In genomic region chr22:41810022-41810421, GRCh38 we compare ENCODE assay signal across 20 cellular contexts. TPM values are rescaled to one million over a fixed set of nuclear protein-coding genes. Genes with fewer than 3 reads are reported as not detected.
DNase-seq lines count a peak whose midpoint lies in the region; ATAC-seq and TF ChIP-seq lines count a peak whose summit lies in the region.
"Had no signal": no experiment of that assay in that cellular context is flagged by ENCODE, and none has a peak within 500 bp of the region (broad histone marks: within the 10 kb centered on the region; RNA-seq: fewer than 3 reads in every experiment).

No MANE protein-coding gene starts in this region.

- H3K27me3 Mint-ChIP-seq in endothelial cell (ENCODE audit: unreplicated experiment) (no peaks in the 10 kb centered on the region), nephron progenitor cell (ENCODE audit: low read depth, poor library complexity) (peaks cover 3% of the 10 kb centered on the region), immature natural killer cell (ENCODE audit: low read depth in 3 of 3) (no peaks in the 10 kb centered on the region)
- H3K27me3 Mint-ChIP-seq: B cell; CD4-positive, CD25-positive, alpha-beta regulatory T cell; CD8-positive, alpha-beta memory T cell had no signal

- peaks cover 0 to 51% of the 10 kb centered on the region in 2 experiments for H3K36me3 ChIP-seq in HEK293 (ENCODE audit: control insufficient read depth in 2 of 2, insufficient read depth in 1 of 2, low read length in 2 of 2)
- peaks cover 5% of the 10 kb centered on the region for H3K36me3 ChIP-seq in osteoblast (ENCODE audit: insufficient read depth, low read length)

- H3K4me2 ChIP-seq in osteoblast (ENCODE audit: insufficient read depth, low read length), result no peak overlapping the region
- H3K4me2 ChIP-seq: BLaER1, GM23338 had no signal

- no peak for TF ChIP-seq CTCF in HEK293 (tag by site-specific recombination; IDR thresholded peaks at IDR 0.05)
- no peak for TF ChIP-seq CTCF in endothelial cell (IDR thresholded peaks at IDR 0.05; ENCODE audit: unreplicated experiment)
- no peak for TF ChIP-seq CTCF in nephron progenitor cell (IDR thresholded peaks at IDR 0.05)
- TF ChIP-seq CTCF in osteoblast (IDR thresholded peaks at IDR 0.05; ENCODE audit: extremely low read depth, low read depth, low read length), result no peak

- ATAC-seq in HG03460 (IDR thresholded peaks at IDR 0.05; ENCODE audit: unreplicated experiment), result no peak
- ATAC-seq: GM23338, HCT116 had no signal

- no peaks in the 10 kb centered on the region for H3K27me3 ChIP-seq in osteoblast (ENCODE audit: insufficient read depth, low read length)
- H3K27me3 ChIP-seq: BLaER1 had no signal

- H3K27ac Mint-ChIP-seq in endothelial cell (ENCODE audit: unreplicated experiment) (peak overlapping the region; percentile 37), nephron progenitor cell (peak overlapping the region; percentile 71), immature natural killer cell (no peak overlapping the region)
- H3K27ac Mint-ChIP-seq: B cell, GM23338, HFFc6 had no signal

- DNase-seq in D341Med (ENCODE audit: low spot score) (peak; percentile 29), endothelial cell (ENCODE audit: low spot score) (no peak), nephron progenitor cell (no peak), immature natural killer cell (no peak), foreskin melanocyte (no peak), osteoblast (ENCODE audit: insufficient read length, low spot score, missing footprints) (no peak)
- DNase-seq: CD4-positive, CD25-positive, alpha-beta regulatory T cell; CD8-positive, alpha-beta memory T cell; DMS53; DMS79 treated with DMSO at 0.1 percent for 48 hours; GF-D8; H9; HFFc6 had no signal

- no peaks in the 10 kb centered on the region for H3K79me2 ChIP-seq in osteoblast (ENCODE audit: insufficient read depth, low read length)

- H3K9me3 ChIP-seq in HEK293 (ENCODE audit: control insufficient read depth, insufficient read depth, low read depth, low read length), result no peaks in the 10 kb centered on the region
- no peaks in the 10 kb centered on the region for H3K9me3 ChIP-seq in osteoblast (ENCODE audit: low read depth, low read length)
- H3K9me3 ChIP-seq: BLaER1 had no signal

- no peak overlapping the region for H3K27ac ChIP-seq in HEK293 (ENCODE audit: extremely low read depth, low read depth, low read length)
- H3K27ac ChIP-seq in osteoblast (ENCODE audit: low read depth, low read length), result no peak overlapping the region
- H3K27ac ChIP-seq: BLaER1, C4-2B had no signal

- no peak overlapping the region for H3K4me3 Mint-ChIP-seq in endothelial cell (ENCODE audit: unreplicated experiment)
- H3K4me3 Mint-ChIP-seq in nephron progenitor cell, result no peak overlapping the region
- H3K4me3 Mint-ChIP-seq in immature natural killer cell, result no peak overlapping the region
- H3K4me3 Mint-ChIP-seq: B cell; CD4-positive, CD25-positive, alpha-beta regulatory T cell; CD8-positive, alpha-beta memory T cell; GM23338; H9; HFFc6 had no signal

- H3K4me1 Mint-ChIP-seq in endothelial cell (ENCODE audit: unreplicated experiment) (no peaks in the 10 kb centered on the region), nephron progenitor cell (peaks cover 14% of the 10 kb centered on the region), immature natural killer cell (peaks cover 0 to 2% of the 10 kb centered on the region in 2 donors)
- H3K4me1 Mint-ChIP-seq: B cell, GM23338 had no signal

- H3K4me1 ChIP-seq in HEK293 (ENCODE audit: control insufficient read depth, insufficient read depth, low read length) (no peaks in the 10 kb centered on the region), osteoblast (ENCODE audit: insufficient read depth, low read length) (no peaks in the 10 kb centered on the region)

- H3K4me3 ChIP-seq in HEK293 (ENCODE audit: low read depth, low read length) (no peak overlapping the region), osteoblast (ENCODE audit: insufficient read depth, low read length) (no peak overlapping the region)
- H3K4me3 ChIP-seq: BLaER1, GM23338 had no signal

- H3K36me3 Mint-ChIP-seq in endothelial cell (ENCODE audit: low read depth, unreplicated experiment) (no peaks in the 10 kb centered on the region), nephron progenitor cell (ENCODE audit: low read depth) (peaks cover 51% of the 10 kb centered on the region), immature natural killer cell (peaks cover 0 to 16% (median 3%) of the 10 kb centered on the region in 3 donors)

- CTCF ChIA-PET in HEK293 (lab: Yijun Ruan, JAX), result interaction anchor here (2.0 kb wide), 1 partner anchor 113 kb away, joined by 8 read pairs; no protein-coding TSS in a partner anchor

- POLR2A ChIA-PET in HEK293 (lab: Yijun Ruan, JAX), result interaction anchor here (0.6 to 1.2 kb wide), 2 partner anchors 10 to 889 kb away, joined by 3 to 8 read pairs; partner anchors contain the start of gene CCDC134

- H2AFZ ChIP-seq in osteoblast (ENCODE audit: low read length), result no peak overlapping the region
- H2AFZ ChIP-seq: GM23338 had no signal

- H3K9me3 Mint-ChIP-seq in endothelial cell (ENCODE audit: unreplicated experiment) (no peaks in the 10 kb centered on the region), nephron progenitor cell (no peaks in the 10 kb centered on the region), immature natural killer cell (no peaks in the 10 kb centered on the region)
- H3K9me3 Mint-ChIP-seq: CD4-positive, CD25-positive, alpha-beta regulatory T cell; CD8-positive, alpha-beta memory T cell; GM23338; H9; HFFc6 had no signal

- no peaks in the 10 kb centered on the region for H4K20me1 ChIP-seq in osteoblast (ENCODE audit: insufficient read depth, low read length)

TF ChIP-seq in HEK293, 187 proteins besides CTCF, POLR2A, EP300 and RAD21:
- no peak for TF ChIP-seq ZNF19 (tag by site-specific recombination; IDR thresholded peaks at IDR 0.05; ENCODE audit: low read depth)
- no peak for TF ChIP-seq TRIM28 (IDR thresholded peaks at IDR 0.05; ENCODE audit: borderline replicate concordance, low read length)
- TF ChIP-seq PRDM1 (tag by site-specific recombination; IDR thresholded peaks at IDR 0.05), result no peak
- no peak for TF ChIP-seq SCRT2 (tag by site-specific recombination; IDR thresholded peaks at IDR 0.05)
- TF ChIP-seq, protein P1, sequence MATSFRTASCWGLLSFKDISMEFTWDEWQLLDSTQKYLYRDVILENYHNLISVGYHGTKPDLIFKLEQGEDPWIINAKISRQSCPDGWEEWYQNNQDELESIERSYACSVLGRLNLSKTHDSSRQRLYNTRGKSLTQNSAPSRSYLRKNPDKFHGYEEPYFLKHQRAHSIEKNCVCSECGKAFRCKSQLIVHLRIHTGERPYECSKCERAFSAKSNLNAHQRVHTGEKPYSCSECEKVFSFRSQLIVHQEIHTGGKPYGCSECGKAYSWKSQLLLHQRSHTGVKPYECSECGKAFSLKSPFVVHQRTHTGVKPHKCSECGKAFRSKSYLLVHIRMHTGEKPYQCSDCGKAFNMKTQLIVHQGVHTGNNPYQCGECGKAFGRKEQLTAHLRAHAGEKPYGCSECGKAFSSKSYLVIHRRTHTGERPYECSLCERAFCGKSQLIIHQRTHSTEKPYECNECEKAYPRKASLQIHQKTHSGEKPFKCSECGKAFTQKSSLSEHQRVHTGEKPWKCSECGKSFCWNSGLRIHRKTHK (tag by site-specific recombination; IDR thresholded peaks at IDR 0.05), result no peak
- TF ChIP-seq, protein P2, sequence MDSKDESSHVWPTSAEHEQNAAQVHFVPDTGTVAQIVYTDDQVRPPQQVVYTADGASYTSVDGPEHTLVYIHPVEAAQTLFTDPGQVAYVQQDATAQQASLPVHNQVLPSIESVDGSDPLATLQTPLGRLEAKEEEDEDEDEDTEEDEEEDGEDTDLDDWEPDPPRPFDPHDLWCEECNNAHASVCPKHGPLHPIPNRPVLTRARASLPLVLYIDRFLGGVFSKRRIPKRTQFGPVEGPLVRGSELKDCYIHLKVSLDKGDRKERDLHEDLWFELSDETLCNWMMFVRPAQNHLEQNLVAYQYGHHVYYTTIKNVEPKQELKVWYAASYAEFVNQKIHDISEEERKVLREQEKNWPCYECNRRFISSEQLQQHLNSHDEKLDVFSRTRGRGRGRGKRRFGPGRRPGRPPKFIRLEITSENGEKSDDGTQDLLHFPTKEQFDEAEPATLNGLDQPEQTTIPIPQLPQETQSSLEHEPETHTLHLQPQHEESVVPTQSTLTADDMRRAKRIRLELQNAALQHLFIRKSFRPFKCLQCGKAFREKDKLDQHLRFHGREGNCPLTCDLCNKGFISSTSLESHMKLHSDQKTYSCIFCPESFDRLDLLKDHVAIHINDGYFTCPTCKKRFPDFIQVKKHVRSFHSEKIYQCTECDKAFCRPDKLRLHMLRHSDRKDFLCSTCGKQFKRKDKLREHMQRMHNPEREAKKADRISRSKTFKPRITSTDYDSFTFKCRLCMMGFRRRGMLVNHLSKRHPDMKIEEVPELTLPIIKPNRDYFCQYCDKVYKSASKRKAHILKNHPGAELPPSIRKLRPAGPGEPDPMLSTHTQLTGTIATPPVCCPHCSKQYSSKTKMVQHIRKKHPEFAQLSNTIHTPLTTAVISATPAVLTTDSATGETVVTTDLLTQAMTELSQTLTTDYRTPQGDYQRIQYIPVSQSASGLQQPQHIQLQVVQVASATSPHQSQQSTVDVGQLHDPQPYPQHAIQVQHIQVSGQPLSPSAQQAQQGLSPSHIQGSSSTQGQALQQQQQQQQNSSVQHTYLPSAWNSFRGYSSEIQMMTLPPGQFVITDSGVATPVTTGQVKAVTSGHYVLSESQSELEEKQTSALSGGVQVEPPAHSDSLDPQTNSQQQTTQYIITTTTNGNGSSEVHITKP (tag by site-specific recombination; IDR thresholded peaks at IDR 0.05), result 0 out of 2 replicates have a peak, but pooled peaks have one; percentile 25

RNA-seq across cellular contexts. Expression of gene CCDC134, which starts 9.5 kb away (rescaled TPM):
- 8.8 TPM for total RNA-seq in endothelial cell (ENCODE audit: unreplicated experiment)
- 1 to 10 TPM; 1.8 to 6.6 (median 4.2) TPM for polyA plus RNA-seq in immature natural killer cell
- 8.3 and 11.8 TPM in 2 replicates for total RNA-seq in osteoblast

RNA-seq across cellular contexts. Expression of gene SREBF2, which starts 22.9 kb away (rescaled TPM):
- total RNA-seq in endothelial cell (ENCODE audit: unreplicated experiment) (200 TPM), osteoblast (71.6 and 80.3 TPM in 2 replicates)
- polyA plus RNA-seq in immature natural killer cell, result 10 to 100 TPM; 16.9 to 40.3 (median 22.9) TPM

Comparison
In these comparisons a context has a peak if more than half of its experiments do, and no peak if none do; other contexts are left out.
1. H3K27ac Mint-ChIP-seq: peak in endothelial cell (single experiment) and nephron progenitor cell (single experiment); none in immature natural killer cell (0 of 6).